In genomic region chr6:136763716-136764521, GRCh38 we compare ENCODE assay signal across 12 cellular contexts. TPM values are rescaled to one million over a fixed set of nuclear protein-coding genes. Genes with fewer than 3 reads are reported as not detected.
A peak's percentile ranks its signal among the peaks of the same experiment; 100 is the strongest.
DNase-seq lines count a peak whose midpoint lies in the region; ATAC-seq and TF ChIP-seq lines count a peak whose summit lies in the region.
"Had no signal": no experiment of that assay in that cellular context is flagged by ENCODE, and none has a peak within 500 bp of the region (broad histone marks: within the 10 kb centered on the region; RNA-seq: fewer than 3 reads in every experiment).

No MANE protein-coding gene starts in this region.

- in situ Hi-C loops in gastrocnemius medialis (cut with MboI; ENCODE audit: low sequenced_read_pairs in 4 of 4), result no loop called here

- no peaks in the 10 kb centered on the region for H3K9me3 Mint-ChIP-seq in activated T-cell treated with anti-CD3 and anti-CD28 coated beads, Interleukin-2, amount 50 U/mL, for 72 hours

- H3K27me3 ChIP-seq in OCI-LY1 (ENCODE audit: insufficient read depth, low read length) (no peaks in the 10 kb centered on the region), stomach (no peaks in the 10 kb centered on the region), gastrocnemius medialis (no peaks in the 10 kb centered on the region)
- H3K27me3 ChIP-seq: BE2C, ovary had no signal

- TF ChIP-seq POLR2A in stomach (IDR thresholded peaks at IDR 0.05) (no peak), gastrocnemius medialis (IDR thresholded peaks at IDR 0.05) (no peak)

- H3K4me3 Mint-ChIP-seq in activated T-cell treated with anti-CD3 and anti-CD28 coated beads, Interleukin-2, amount 50 U/mL, for 72 hours, result peak overlapping the region; percentile 6 to 92

- ATAC-seq in activated T-cell treated with anti-CD3 and anti-CD28 coated beads, Interleukin-2, amount 50 U/mL, for 72 hours (replicated peaks in 1 of 2), result peak in 1 of 2 donors; percentile 11
- ATAC-seq in HG02571 (IDR thresholded peaks at IDR 0.05; ENCODE audit: unreplicated experiment) (peak; percentile 35), gastrocnemius medialis (no peak)

- H3K27ac Mint-ChIP-seq in activated T-cell treated with anti-CD3 and anti-CD28 coated beads, Interleukin-2, amount 50 U/mL, for 72 hours, result peak overlapping the region; percentile 82

- H3K36me3 ChIP-seq in OCI-LY1 (ENCODE audit: insufficient read depth, low read length) (no peaks in the 10 kb centered on the region), stomach (no peaks in the 10 kb centered on the region), gastrocnemius medialis (no peaks in the 10 kb centered on the region)
- H3K36me3 ChIP-seq: BE2C, ovary had no signal

- 0 out of 2 replicates have a peak, but pooled peaks cover 5% of the 10 kb centered on the region for H3F3A ChIP-seq in OCI-LY1 (ENCODE audit: insufficient read depth, low read length)

- H3K9me2 ChIP-seq in OCI-LY1 (ENCODE audit: low read depth, low read length), result no peaks in the 10 kb centered on the region

- DNase-seq in activated T-cell treated with anti-CD3 and anti-CD28 coated beads, Interleukin-2, amount 50 U/mL, for 72 hours, result no peak
- DNase-seq in activated T-cell treated with anti-CD3 and anti-CD28 coated beads, Interleukin-2, amount 50 U/mL, for 48 hours, result no peak
- DNase-seq in stomach (no peak), NCI-H1694 treated with DMSO at 0.1 percent for 48 hours (lab: John Stamatoyannopoulos, UW) (no peak), D341Med (ENCODE audit: low spot score) (no peak), gastrocnemius medialis (no peak)
- DNase-seq: BE2C, hypothalamus, NCI-H146, ovary had no signal

- H3K27me3 Mint-ChIP-seq in activated T-cell treated with anti-CD3 and anti-CD28 coated beads, Interleukin-2, amount 50 U/mL, for 72 hours (ENCODE audit: low read depth), result no peaks in the 10 kb centered on the region

- 82 to 91% (median 89%) methylated on average over 5 of the region's 5 CpGs for WGBS in stomach, 5 donors

- no peak for TF ChIP-seq EP300 in stomach (IDR thresholded peaks at IDR 0.05)

- H3K36me3 Mint-ChIP-seq in activated T-cell treated with anti-CD3 and anti-CD28 coated beads, Interleukin-2, amount 50 U/mL, for 72 hours (ENCODE audit: insufficient read depth in 2 of 2), result peaks cover 0 to 3% of the 10 kb centered on the region in 2 donors

- no peak overlapping the region; the same call in 1 of the 2 replicates for H3K9ac ChIP-seq in OCI-LY1 (ENCODE audit: low read length)

- TF ChIP-seq CTCF in OCI-LY1 (IDR thresholded peaks at IDR 0.05; ENCODE audit: low read length) (no peak), stomach (IDR thresholded peaks at IDR 0.05) (no peak), gastrocnemius medialis (IDR thresholded peaks at IDR 0.05 in 4 of 5, conservative IDR thresholded peaks at IDR 0.05 in 1 of 5) (no peak)

- peak overlapping the region; percentile 1 for H3K4me3 ChIP-seq in OCI-LY1 (ENCODE audit: low read depth, low read length, poor library complexity, severe bottlenecking)
- H3K4me3 ChIP-seq in stomach, result no peak overlapping the region
- no peak overlapping the region for H3K4me3 ChIP-seq in gastrocnemius medialis
- H3K4me3 ChIP-seq: ovary had no signal

- H3K4me1 ChIP-seq in OCI-LY1 (ENCODE audit: insufficient read depth, low read length, severe bottlenecking) (peaks cover 72% of the 10 kb centered on the region), stomach (peaks cover 49 to 84% (median 67%) of the 10 kb centered on the region in 4 donors), gastrocnemius medialis (peaks cover 27 to 62% of the 10 kb centered on the region in 2 donors)

- no peaks in the 10 kb centered on the region for H4K20me1 ChIP-seq in OCI-LY1 (ENCODE audit: insufficient read depth, low read length)

- H3K4me2 ChIP-seq in OCI-LY1 (ENCODE audit: low read length), result peak overlapping the region; percentile 45

- H3K9me3 ChIP-seq in OCI-LY1 (ENCODE audit: low read length), result no peaks in the 10 kb centered on the region
- H3K9me3 ChIP-seq in stomach, result no peaks in the 10 kb centered on the region
- H3K9me3 ChIP-seq in gastrocnemius medialis, result no peaks in the 10 kb centered on the region
- H3K9me3 ChIP-seq: BE2C, ovary had no signal

- peak overlapping the region; percentile 92 for H3K27ac ChIP-seq in OCI-LY1 (ENCODE audit: low read depth, low read length, poor library complexity, severe bottlenecking)
- H3K27ac ChIP-seq in stomach, result peak overlapping the region in 3 of 5 donors; percentile 16 to 69 (median 41)
- no peak overlapping the region for H3K27ac ChIP-seq in gastrocnemius medialis
- H3K27ac ChIP-seq: ovary had no signal

- H2AFZ ChIP-seq in OCI-LY1 (ENCODE audit: low read length), result no peak overlapping the region

- intact Hi-C loops in stomach (cut with DNase I; ENCODE audit: low total_unique reads) (no loop called here), gastrocnemius medialis (cut with DNase I; ENCODE audit: low total_unique reads) (no loop called here)

- peaks cover 63% of the 10 kb centered on the region for H3K4me1 Mint-ChIP-seq in activated T-cell treated with anti-CD3 and anti-CD28 coated beads, Interleukin-2, amount 50 U/mL, for 72 hours (ENCODE audit: low read depth)

- H3K79me2 ChIP-seq in OCI-LY1 (ENCODE audit: insufficient read depth, low read length), result peaks cover 20% of the 10 kb centered on the region

RNA-seq across cellular contexts. Expression of gene MAP3K5, which starts 28.4 kb away (rescaled TPM):
- total RNA-seq in activated T-cell treated with anti-CD3 and anti-CD28 coated beads, Interleukin-2, amount 50 U/mL, for 72 hours, result 10 to 100 TPM; 12.8 to 18.5 TPM
- total RNA-seq in stomach (10 to 100 TPM; 23.2 to 40.3 (median 24.5) TPM), gastrocnemius medialis (10 to 100 TPM in 1 of 4 donors, 1 to 10 TPM in 3; 2.9 to 46.9 (median 4.9) TPM)
- polyA plus RNA-seq in stomach, result 10 to 100 TPM in 2 of 3 donors, 1 to 10 TPM in 1; 4.9 to 12.5 (median 12.4) TPM

RNA-seq across cellular contexts. Expression of gene PEX7, which starts 58.5 kb away (rescaled TPM):
- 1 to 10 TPM; 3.8 to 4.9 TPM for total RNA-seq in activated T-cell treated with anti-CD3 and anti-CD28 coated beads, Interleukin-2, amount 50 U/mL, for 72 hours
- total RNA-seq in stomach (10 to 100 TPM in 3 of 5 donors, 1 to 10 TPM in 1, not detected in 1; 2.7 to 38.5 (median 18.1) TPM), gastrocnemius medialis (10 to 100 TPM in 1 of 4 donors, 1 to 10 TPM in 2, under 1 TPM in 1; 0.32 to 10.6 (median 6.0) TPM)
- 10 to 100 TPM in 2 of 3 donors, 1 to 10 TPM in 1; 7.3 to 21.5 (median 14.6) TPM for polyA plus RNA-seq in stomach

Comparison
In these comparisons a context has a peak if more than half of its experiments do, and no peak if none do; other contexts are left out.
1. H3K27ac ChIP-seq: peak in OCI-LY1 (single experiment) and stomach (3 of 5); none in gastrocnemius medialis (0 of 4).